ENCODE assay signal across 15 cellular contexts in genomic region chr5:172866802-172867748, GRCh38. TPM values are rescaled to one million over a fixed set of nuclear protein-coding genes. Genes with fewer than 3 reads are reported as not detected.
A peak's percentile ranks its signal among the peaks of the same experiment; 100 is the strongest.
DNase-seq lines count a peak whose midpoint lies in the region; ATAC-seq, FAIRE-seq and TF ChIP-seq lines count a peak whose summit lies in the region.
"Had no signal": no experiment of that assay in that cellular context is flagged by ENCODE, and none has a peak within 500 bp of the region (broad histone marks: within the 10 kb centered on the region; RNA-seq: fewer than 3 reads in every experiment).

No MANE protein-coding gene starts in this region.

- H3K27ac ChIP-seq in GM23248 (peak overlapping the region; percentile 99), brain microvascular endothelial cell (peak overlapping the region; percentile 99), small intestine (ENCODE audit: low read depth in 1 of 2, low read length in 1 of 2) (peak overlapping the region in 1 of 2 donors; percentile 34)

- no peaks in the 10 kb centered on the region for H4K20me1 ChIP-seq in GM23248 (ENCODE audit: insufficient read depth)

- in situ Hi-C loops in GM23248 (cut with MboI): no loop called here
- in situ Hi-C loops in brain microvascular endothelial cell (cut with HindIII; ENCODE audit: low pct_ligation_motif_present, low sequenced_read_pairs): no loop called here

- H3K9me2 ChIP-seq in GM23248 (ENCODE audit: insufficient read depth): no peaks in the 10 kb centered on the region

- H2AFZ ChIP-seq in GM23248: no peak overlapping the region

- H3K4me3 Mint-ChIP-seq in stimulated activated naive B cell treated with anti-CD40 and anti-IgM and Interleukin-4, amounts not matched to agents 10 μg/mL and 1 μg/mL and 100 μg/mL, for 72 hours: no peak overlapping the region
- H3K4me3 Mint-ChIP-seq: activated naive CD8-positive, alpha-beta T cell; CD4-positive, CD25-positive, alpha-beta regulatory T cell had no signal

- H3K4me1 ChIP-seq in GM23248 (ENCODE audit: insufficient read depth) (peaks cover 57% of the 10 kb centered on the region), skeletal muscle satellite cell (ENCODE audit: control insufficient read depth, insufficient read depth, low read length) (peaks cover 80% of the 10 kb centered on the region), small intestine (ENCODE audit: control insufficient read depth in 2 of 2, insufficient read depth in 1 of 2, low read depth in 1 of 2, low read length in 1 of 2) (peaks cover 0 to 5% of the 10 kb centered on the region in 2 donors)

- FAIRE-seq in urothelium cell line (lab: Jason Lieb, UNC): no peak
- FAIRE-seq in small intestine (lab: Jason Lieb, UNC): no peak
- FAIRE-seq: endometrium had no signal

- H3K9me3 ChIP-seq in GM23248 (ENCODE audit: low read depth): no peaks in the 10 kb centered on the region
- no peaks in the 10 kb centered on the region for H3K9me3 ChIP-seq in skeletal muscle satellite cell (replicated peaks; ENCODE audit: low read length)
- no peaks in the 10 kb centered on the region for H3K9me3 ChIP-seq in small intestine (ENCODE audit: control insufficient read depth, low read depth)

- ATAC-seq in left colon: peak; percentile 23
- no peak for ATAC-seq in stimulated activated naive B cell treated with anti-CD40 and anti-IgM and Interleukin-4, amounts not matched to agents 10 μg/mL and 1 μg/mL and 100 μg/mL, for 72 hours (replicated peaks)

- no peaks in the 10 kb centered on the region for H3K36me3 ChIP-seq in GM23248 (ENCODE audit: low read depth)
- peaks cover 5% of the 10 kb centered on the region for H3K36me3 ChIP-seq in brain microvascular endothelial cell (replicated peaks)
- peaks cover 7% of the 10 kb centered on the region for H3K36me3 ChIP-seq in skeletal muscle satellite cell (ENCODE audit: insufficient read depth, low read length)
- peaks cover 0 to 2% of the 10 kb centered on the region in 2 donors for H3K36me3 ChIP-seq in small intestine (ENCODE audit: control insufficient read depth in 2 of 2, insufficient read depth in 2 of 2, low read length in 2 of 2)

- H3K9ac ChIP-seq in GM23248: peak overlapping the region; percentile 84; the same call in 1 of the 2 replicates
- peak overlapping the region; percentile 92 for H3K9ac ChIP-seq in skeletal muscle satellite cell (ENCODE audit: low read depth, low read length)

- no peak overlapping the region for H3K27ac Mint-ChIP-seq in stimulated activated naive B cell treated with anti-CD40 and anti-IgM and Interleukin-4, amounts not matched to agents 10 μg/mL and 1 μg/mL and 100 μg/mL, for 72 hours
- H3K27ac Mint-ChIP-seq: activated naive CD8-positive, alpha-beta T cell had no signal

- peaks cover 7 to 24% of the 10 kb centered on the region in 2 donors for H3K36me3 Mint-ChIP-seq in stimulated activated naive B cell treated with anti-CD40 and anti-IgM and Interleukin-4, amounts not matched to agents 10 μg/mL and 1 μg/mL and 100 μg/mL, for 72 hours
- H3K36me3 Mint-ChIP-seq: activated naive CD8-positive, alpha-beta T cell; CD4-positive, CD25-positive, alpha-beta regulatory T cell had no signal

- peaks cover 77% of the 10 kb centered on the region for H3K79me2 ChIP-seq in GM23248 (ENCODE audit: insufficient read depth)

- H3F3A ChIP-seq in GM23248 (ENCODE audit: insufficient read depth): peaks cover 53% of the 10 kb centered on the region

- H3K4me1 Mint-ChIP-seq in stimulated activated naive B cell treated with anti-CD40 and anti-IgM and Interleukin-4, amounts not matched to agents 10 μg/mL and 1 μg/mL and 100 μg/mL, for 72 hours: peaks cover 26 to 29% of the 10 kb centered on the region in 2 donors

- no peaks in the 10 kb centered on the region for H3K9me3 Mint-ChIP-seq in stimulated activated naive B cell treated with anti-CD40 and anti-IgM and Interleukin-4, amounts not matched to agents 10 μg/mL and 1 μg/mL and 100 μg/mL, for 72 hours
- H3K9me3 Mint-ChIP-seq: CD4-positive, CD25-positive, alpha-beta regulatory T cell had no signal

- H3K4me3 ChIP-seq in GM23248 (no peak overlapping the region), brain microvascular endothelial cell (ENCODE audit: low read depth, low read length) (no peak overlapping the region), skeletal muscle satellite cell (ENCODE audit: low read length) (peak overlapping the region; percentile 3), small intestine (ENCODE audit: low read depth in 1 of 2, low read length in 2 of 2) (no peak overlapping the region)
- H3K4me3 ChIP-seq: skin epidermis had no signal

- H3K27me3 ChIP-seq in GM23248 (replicated peaks; ENCODE audit: insufficient read depth) (no peaks in the 10 kb centered on the region), brain microvascular endothelial cell (replicated peaks) (no peaks in the 10 kb centered on the region), skeletal muscle satellite cell (ENCODE audit: control insufficient read depth, insufficient read depth, low read length) (no peaks in the 10 kb centered on the region), small intestine (ENCODE audit: control insufficient read depth in 2 of 2, insufficient read depth in 2 of 2, low read length in 2 of 2) (no peaks in the 10 kb centered on the region)

- peak overlapping the region; percentile 43 for H3K4me2 ChIP-seq in GM23248 (ENCODE audit: unreplicated experiment)
- peak overlapping the region; percentile 78 for H3K4me2 ChIP-seq in skeletal muscle satellite cell (ENCODE audit: low read length)

- no peak for DNase-seq in GM23248
- no peak for DNase-seq in brain microvascular endothelial cell
- peak in 1 of 2 donors; percentile 60 for DNase-seq in left colon
- DNase-seq in GDM1 (lab: John Stamatoyannopoulos, UW): no peak
- DNase-seq in urothelium cell line (ENCODE audit: low spot score): no peak
- DNase-seq in stimulated activated naive B cell treated with anti-CD40 and anti-IgM and Interleukin-4, amounts not matched to agents 10 μg/mL and 1 μg/mL and 100 μg/mL, for 72 hours: no peak
- DNase-seq in small intestine: no peak
- DNase-seq: activated CD4-positive, alpha-beta T cell treated with anti-CD3 and anti-CD28 coated beads, Interleukin-2, amount 50 U/mL, for 4 hours; CD4-positive, CD25-positive, alpha-beta regulatory T cell; KBM-7; NCI-H2171 treated with DMSO at 0.1 percent for 48 hours had no signal

- TF ChIP-seq CTCF in brain microvascular endothelial cell (IDR thresholded peaks at IDR 0.05; ENCODE audit: low read depth, low read length, missing control alignments): no peak

- intact Hi-C loops in left colon (cut with DNase I, micrococcal nuclease): no loop called here

- WGBS in GM23248 (ENCODE audit: low coverage in 1 of 2, low lambda C conversion rate in 2 of 2, missing lambda C conversion rate in 2 of 2), 2 experiments: 46 to 54% methylated on average over 8 to 9 of the region's 9 CpGs
- WGBS in small intestine, 3 donors: 69 to 72% (median 71%) methylated on average over 9 of the region's 9 CpGs

- no peaks in the 10 kb centered on the region for H3K27me3 Mint-ChIP-seq in stimulated activated naive B cell treated with anti-CD40 and anti-IgM and Interleukin-4, amounts not matched to agents 10 μg/mL and 1 μg/mL and 100 μg/mL, for 72 hours
- H3K27me3 Mint-ChIP-seq: activated naive CD8-positive, alpha-beta T cell; CD4-positive, CD25-positive, alpha-beta regulatory T cell had no signal

RNA-seq across cellular contexts. Expression of gene ERGIC1, which starts 33.0 kb away (rescaled TPM):
- total RNA-seq in GM23248 (2014; rRNA removed; shearing (Covaris generic)): 233 and 235 TPM in 2 replicates
- polyA plus RNA-seq in GM23248 (2016; fragmentation: Nextera tagmentation; extraction: Ambion mirVana) (66.4 and 75.8 TPM in 2 replicates), small intestine (100 to 1,000 TPM in 1 of 3 donors, 10 to 100 TPM in 2; 58.1 to 127 (median 64.2) TPM)
- 100 to 1,000 TPM; 201 to 223 TPM for total RNA-seq in left colon
- total RNA-seq in skeletal muscle satellite cell (2012; rRNA removed): 162 and 224 TPM in 2 replicates
